ENCODE assay signal across 11 cellular contexts in the genomic region with DNA sequence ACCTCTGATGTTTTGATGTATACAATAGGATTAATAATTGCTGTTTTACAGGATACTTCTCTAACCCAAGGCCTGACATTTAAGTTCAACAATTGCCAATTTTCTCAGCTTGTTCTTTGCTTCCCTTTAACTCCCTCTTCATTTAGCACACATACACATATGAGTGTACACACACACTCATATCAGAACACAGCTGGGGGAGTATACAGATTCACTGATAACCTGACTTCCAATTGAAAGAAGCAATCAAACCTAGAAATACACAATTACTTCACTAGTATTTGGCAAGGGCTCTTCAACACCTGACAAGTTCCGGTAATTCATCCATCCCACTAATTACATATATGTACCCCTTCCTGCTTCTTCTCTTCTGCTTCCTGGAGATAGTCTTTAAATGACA. TPM values are rescaled to one million over a fixed set of nuclear protein-coding genes. Genes with fewer than 3 reads are reported as not detected.
DNase-seq lines count a peak whose midpoint lies in the region; ATAC-seq and TF ChIP-seq lines count a peak whose summit lies in the region.
"Had no signal": no experiment of that assay in that cellular context is flagged by ENCODE, and none has a peak within 500 bp of the region (broad histone marks: within the 10 kb centered on the region; RNA-seq: fewer than 3 reads in every experiment).

No MANE protein-coding gene starts in this region.

- no peak overlapping the region for H3K4me3 ChIP-seq in stomach

- H3K9me3 Mint-ChIP-seq in activated T-cell treated with anti-CD3 and anti-CD28 coated beads, Interleukin-2, amount 50 U/mL, for 4 hours = no peaks in the 10 kb centered on the region
- peaks cover 7 to 8% of the 10 kb centered on the region in 2 donors for H3K9me3 Mint-ChIP-seq in stimulated activated naive B cell treated with anti-CD40 and anti-IgM and Interleukin-4, amounts not matched to agents 10 μg/mL and 1 μg/mL and 100 μg/mL, for 72 hours

- TF ChIP-seq POLR2A in stomach (IDR thresholded peaks at IDR 0.05) = no peak

- no peaks in the 10 kb centered on the region for H3K9me3 ChIP-seq in stomach

- peak; percentile 16 to 44 for ATAC-seq in activated T-cell treated with anti-CD3 and anti-CD28 coated beads, Interleukin-2, amount 50 U/mL, for 4 hours
- ATAC-seq in HG02973 (IDR thresholded peaks at IDR 0.05; ENCODE audit: unreplicated experiment) (peak; percentile 21), HG02642 (IDR thresholded peaks at IDR 0.05; ENCODE audit: poor library complexity, unreplicated experiment) (no peak)
- peak; percentile 35 to 41 for ATAC-seq in stimulated activated naive B cell treated with anti-CD40 and anti-IgM and Interleukin-4, amounts not matched to agents 10 μg/mL and 1 μg/mL and 100 μg/mL, for 72 hours (replicated peaks)

- H3K4me3 Mint-ChIP-seq in activated T-cell treated with anti-CD3 and anti-CD28 coated beads, Interleukin-2, amount 50 U/mL, for 4 hours = peak overlapping the region; percentile 42
- peak overlapping the region; percentile 34 to 67 for H3K4me3 Mint-ChIP-seq in stimulated activated naive B cell treated with anti-CD40 and anti-IgM and Interleukin-4, amounts not matched to agents 10 μg/mL and 1 μg/mL and 100 μg/mL, for 72 hours

- H3K27me3 Mint-ChIP-seq in activated T-cell treated with anti-CD3 and anti-CD28 coated beads, Interleukin-2, amount 50 U/mL, for 4 hours (ENCODE audit: low read depth) = peaks cover 9% of the 10 kb centered on the region
- no peaks in the 10 kb centered on the region for H3K27me3 Mint-ChIP-seq in stimulated activated naive B cell treated with anti-CD40 and anti-IgM and Interleukin-4, amounts not matched to agents 10 μg/mL and 1 μg/mL and 100 μg/mL, for 72 hours

- no peak for TF ChIP-seq CTCF in stomach (IDR thresholded peaks at IDR 0.05)

- peaks cover 51% of the 10 kb centered on the region for H3K4me1 Mint-ChIP-seq in activated T-cell treated with anti-CD3 and anti-CD28 coated beads, Interleukin-2, amount 50 U/mL, for 4 hours (ENCODE audit: low read depth)
- peaks cover 41 to 69% of the 10 kb centered on the region in 2 donors for H3K4me1 Mint-ChIP-seq in stimulated activated naive B cell treated with anti-CD40 and anti-IgM and Interleukin-4, amounts not matched to agents 10 μg/mL and 1 μg/mL and 100 μg/mL, for 72 hours

- TF ChIP-seq EP300 in stomach (IDR thresholded peaks at IDR 0.05) = no peak

- H3K4me1 ChIP-seq in stomach = peaks cover 20 to 49% (median 23%) of the 10 kb centered on the region in 4 donors

- DNase-seq in activated T-cell treated with anti-CD3 and anti-CD28 coated beads, Interleukin-2, amount 50 U/mL, for 4 hours = no peak
- no peak for DNase-seq in activated T-cell treated with anti-CD3 and anti-CD28 coated beads, Interleukin-2, amount 50 U/mL, for 48 hours
- peak; percentile 25 for DNase-seq in OCI-M1 (lab: John Stamatoyannopoulos, UW)
- DNase-seq in stimulated activated naive B cell treated with anti-CD40 and anti-IgM and Interleukin-4, amounts not matched to agents 10 μg/mL and 1 μg/mL and 100 μg/mL, for 72 hours = no peak
- DNase-seq in caudate nucleus (lab: John Stamatoyannopoulos, UW) = no peak
- no peak for DNase-seq in stomach
- DNase-seq: mammary epithelial cell, NCI-H2227 treated with DMSO at 0.1 percent for 48 hours, WERI-Rb-1 had no signal

- intact Hi-C loops in stomach (cut with DNase I; ENCODE audit: low total_unique reads) = no loop called here

- no peaks in the 10 kb centered on the region for H3K27me3 ChIP-seq in stomach

- 3 to 42% (median 25%) methylated on average over 1 of the region's 1 CpG for WGBS in stomach, 5 donors

- H3K27ac Mint-ChIP-seq in stimulated activated naive B cell treated with anti-CD40 and anti-IgM and Interleukin-4, amounts not matched to agents 10 μg/mL and 1 μg/mL and 100 μg/mL, for 72 hours = peak overlapping the region; percentile 98

- H3K27ac ChIP-seq in caudate nucleus (ENCODE audit: low read depth, low read length) (no peak overlapping the region), stomach (no peak overlapping the region)
- H3K27ac ChIP-seq: WERI-Rb-1 had no signal

- no peaks in the 10 kb centered on the region for H3K36me3 Mint-ChIP-seq in activated T-cell treated with anti-CD3 and anti-CD28 coated beads, Interleukin-2, amount 50 U/mL, for 4 hours (ENCODE audit: insufficient read depth)
- H3K36me3 Mint-ChIP-seq in stimulated activated naive B cell treated with anti-CD40 and anti-IgM and Interleukin-4, amounts not matched to agents 10 μg/mL and 1 μg/mL and 100 μg/mL, for 72 hours = peaks cover 12 to 14% of the 10 kb centered on the region in 2 donors

- no peaks in the 10 kb centered on the region for H3K36me3 ChIP-seq in stomach
- H3K36me3 ChIP-seq: WERI-Rb-1 had no signal

RNA-seq across cellular contexts. Expression of a gene that starts 11.1 kb away (rescaled TPM):
- total RNA-seq in activated T-cell treated with anti-CD3 and anti-CD28 coated beads, Interleukin-2, amount 50 U/mL, for 4 hours = 1 to 10 TPM; 1.3 to 2.2 (median 1.6) TPM
- total RNA-seq in stomach = 10 to 100 TPM in 4 of 5 donors, 1 to 10 TPM in 1; 2.5 to 45.8 (median 16.7) TPM
- polyA plus RNA-seq in stomach = 1 to 10 TPM; 2.2 to 6.3 (median 3.6) TPM
